1 cellular context compared by ENCODE assay signal in the genomic region with DNA sequence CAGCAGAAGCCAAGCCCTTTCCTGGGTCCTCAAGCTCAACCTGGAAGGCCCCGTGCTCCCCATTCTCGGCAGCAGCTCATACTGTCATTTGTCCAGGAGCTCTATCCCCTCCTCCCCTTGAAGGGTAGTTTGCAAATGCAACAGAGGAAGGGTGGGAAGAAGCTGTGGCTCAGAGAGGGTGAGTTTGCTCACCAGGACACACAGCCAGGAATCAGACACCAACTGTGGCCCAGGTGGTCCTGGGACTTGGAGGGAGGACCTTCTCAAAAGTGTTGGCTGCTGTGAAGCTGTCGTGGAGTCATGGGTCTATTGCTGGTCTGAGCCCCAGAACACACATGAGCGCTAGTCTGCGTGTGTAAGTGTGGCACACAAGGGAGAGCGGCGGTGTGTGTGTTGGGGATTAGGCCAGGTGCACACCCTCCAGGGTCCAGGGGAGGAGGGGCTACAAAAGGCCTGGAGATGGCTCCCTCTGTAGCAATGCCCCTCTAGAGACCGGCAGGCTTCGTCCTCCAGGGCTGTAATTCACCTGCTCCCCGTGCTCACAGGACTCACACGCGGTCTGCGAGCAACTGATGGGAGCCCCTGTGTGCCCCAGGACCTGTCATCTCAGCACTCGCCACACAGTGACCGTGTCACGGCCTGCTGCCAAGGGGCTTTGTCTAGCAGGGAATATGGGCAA.
TF ChIP-seq lines count a peak whose summit lies in the region.

No MANE protein-coding gene starts in this region.

TF ChIP-seq in GM12878, 131 proteins besides CTCF, POLR2A, EP300 and RAD21:
- no peak for TF ChIP-seq RUNX3 (IDR thresholded peaks at IDR 0.05; ENCODE audit: low read length)
- TF ChIP-seq, protein P1, sequence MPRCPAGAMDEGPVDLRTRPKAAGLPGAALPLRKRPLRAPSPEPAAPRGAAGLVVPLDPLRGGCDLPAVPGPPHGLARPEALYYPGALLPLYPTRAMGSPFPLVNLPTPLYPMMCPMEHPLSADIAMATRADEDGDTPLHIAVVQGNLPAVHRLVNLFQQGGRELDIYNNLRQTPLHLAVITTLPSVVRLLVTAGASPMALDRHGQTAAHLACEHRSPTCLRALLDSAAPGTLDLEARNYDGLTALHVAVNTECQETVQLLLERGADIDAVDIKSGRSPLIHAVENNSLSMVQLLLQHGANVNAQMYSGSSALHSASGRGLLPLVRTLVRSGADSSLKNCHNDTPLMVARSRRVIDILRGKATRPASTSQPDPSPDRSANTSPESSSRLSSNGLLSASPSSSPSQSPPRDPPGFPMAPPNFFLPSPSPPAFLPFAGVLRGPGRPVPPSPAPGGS (IDR thresholded peaks at IDR 0.05; ENCODE audit: borderline replicate concordance, insufficient read depth, low read depth, low read length, poor library complexity, severe bottlenecking), result peak; percentile 27
